In the genomic region with DNA sequence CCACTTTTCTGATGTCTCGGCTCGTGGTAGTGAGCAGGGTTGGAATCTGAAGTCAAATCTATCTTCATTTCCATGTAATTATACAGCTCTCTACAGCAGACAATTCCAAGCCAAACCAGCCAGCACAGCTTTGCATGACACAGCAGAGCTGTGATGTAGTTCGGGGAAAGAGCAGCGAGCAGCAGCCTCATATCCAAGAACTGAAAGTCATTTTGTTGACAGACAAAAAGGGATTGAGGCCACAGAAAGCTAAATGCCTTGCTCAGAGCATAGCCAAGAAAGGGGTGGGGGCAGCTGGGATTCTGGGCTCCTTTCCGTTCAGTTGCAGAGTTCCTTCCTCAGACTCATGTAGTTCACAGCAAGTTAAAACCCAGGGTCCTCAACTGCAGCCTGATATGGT, we compare ENCODE assay signal across 10 cellular contexts. TPM values are rescaled to one million over a fixed set of nuclear protein-coding genes. Genes with fewer than 3 reads are reported as not detected.
DNase-seq lines count a peak whose midpoint lies in the region; ATAC-seq and TF ChIP-seq lines count a peak whose summit lies in the region.
"Had no signal": no experiment of that assay in that cellular context is flagged by ENCODE, and none has a peak within 500 bp of the region (broad histone marks: within the 10 kb centered on the region; RNA-seq: fewer than 3 reads in every experiment).

No MANE protein-coding gene starts in this region.

- in situ Hi-C loops in GM13977 (cut with MboI; ENCODE audit: low pct_unique_long_range_greater_than_20kb, low sequenced_read_pairs, unreplicated experiment), result no loop called here

- no peak overlapping the region for H3K4me3 ChIP-seq in GM23338
- H3K4me3 ChIP-seq in left ventricle myocardium inferior, result no peak overlapping the region
- no peak overlapping the region for H3K4me3 ChIP-seq in psoas muscle

- no peaks in the 10 kb centered on the region for H3K36me3 Mint-ChIP-seq in GM23338 (ENCODE audit: low read depth)
- peaks cover 100% of the 10 kb centered on the region for H3K36me3 Mint-ChIP-seq in activated T-helper 17 cell treated with anti-CD3 and anti-CD28 coated beads, Interleukin-2, amount 50 U/mL, for 72 hours (ENCODE audit: low read depth)

- H3K27me3 ChIP-seq in GM23338 (ENCODE audit: insufficient read depth) (no peaks in the 10 kb centered on the region), left ventricle myocardium inferior (ENCODE audit: low read depth) (peaks cover 32% of the 10 kb centered on the region), psoas muscle (ENCODE audit: insufficient read depth in 3 of 3, low read length in 2 of 3) (peaks cover 0 to 4% (median 1%) of the 10 kb centered on the region in 3 donors)

- peak; percentile 45 for ATAC-seq in GM23338
- ATAC-seq in activated T-helper 17 cell treated with anti-CD3 and anti-CD28 coated beads, Interleukin-2, amount 50 U/mL, for 72 hours (replicated peaks), result no peak
- ATAC-seq in psoas muscle, result peak in 3 of 4 donors; percentile 25 to 71 (median 44)
- ATAC-seq in HG03439 (IDR thresholded peaks at IDR 0.05; ENCODE audit: unreplicated experiment), result no peak
- ATAC-seq in HG03095 (IDR thresholded peaks at IDR 0.05; ENCODE audit: unreplicated experiment), result no peak

- no peak overlapping the region for H3K27ac Mint-ChIP-seq in GM23338
- peak overlapping the region; percentile 77 for H3K27ac Mint-ChIP-seq in activated T-helper 17 cell treated with anti-CD3 and anti-CD28 coated beads, Interleukin-2, amount 50 U/mL, for 72 hours
- H3K27ac Mint-ChIP-seq: progenitor cell of endocrine pancreas had no signal

- peak; percentile 37 for DNase-seq in GM23338 (ENCODE audit: low spot score)
- DNase-seq in left ventricle myocardium inferior, result peak; percentile 49
- peak; percentile 30 to 66 for DNase-seq in psoas muscle
- DNase-seq in GM13977 (ENCODE audit: low spot score), result no peak
- no peak for DNase-seq in glomerular visceral epithelial cell (ENCODE audit: extremely low spot score)
- DNase-seq: NCI-H748 treated with DMSO at 0.1 percent for 48 hours had no signal

- H3K27me3 Mint-ChIP-seq in GM23338 (ENCODE audit: insufficient read depth, low read depth, poor library complexity), result no peaks in the 10 kb centered on the region
- no peaks in the 10 kb centered on the region for H3K27me3 Mint-ChIP-seq in activated T-helper 17 cell treated with anti-CD3 and anti-CD28 coated beads, Interleukin-2, amount 50 U/mL, for 72 hours

- H3K9me3 ChIP-seq in left ventricle myocardium inferior (replicated peaks) (no peaks in the 10 kb centered on the region), psoas muscle (no peaks in the 10 kb centered on the region)

- H2AFZ ChIP-seq in GM23338, result peak overlapping the region; percentile 87

- H3K36me3 ChIP-seq in GM23338 (ENCODE audit: insufficient read depth) (no peaks in the 10 kb centered on the region), left ventricle myocardium inferior (peaks cover 7% of the 10 kb centered on the region), psoas muscle (ENCODE audit: insufficient read depth in 1 of 2, low read depth in 1 of 2) (peaks cover 0 to 4% of the 10 kb centered on the region in 2 donors)

- H3K4me1 ChIP-seq in GM23338 (ENCODE audit: insufficient read depth) (peaks cover 42% of the 10 kb centered on the region), left ventricle myocardium inferior (peaks cover 24% of the 10 kb centered on the region), psoas muscle (no peaks in the 10 kb centered on the region)

- WGBS in psoas muscle, 3 donors, result 20 to 26% (median 24%) methylated on average over 5 of the region's 5 CpGs

- peaks cover 50% of the 10 kb centered on the region for H3K4me1 Mint-ChIP-seq in GM23338
- peaks cover 64% of the 10 kb centered on the region for H3K4me1 Mint-ChIP-seq in activated T-helper 17 cell treated with anti-CD3 and anti-CD28 coated beads, Interleukin-2, amount 50 U/mL, for 72 hours

- no peaks in the 10 kb centered on the region for H3K9me2 ChIP-seq in GM23338 (ENCODE audit: insufficient read depth)

- H3K9me3 Mint-ChIP-seq in GM23338, result no peaks in the 10 kb centered on the region
- no peaks in the 10 kb centered on the region for H3K9me3 Mint-ChIP-seq in activated T-helper 17 cell treated with anti-CD3 and anti-CD28 coated beads, Interleukin-2, amount 50 U/mL, for 72 hours

- H3K79me2 ChIP-seq in GM23338 (replicated peaks; ENCODE audit: insufficient read depth), result no peaks in the 10 kb centered on the region

- peak overlapping the region; percentile 60 for H3K27ac ChIP-seq in GM23338 (ENCODE audit: low read depth)
- H3K27ac ChIP-seq in left ventricle myocardium inferior (replicated peaks), result peak overlapping the region; percentile 43
- no peak overlapping the region for H3K27ac ChIP-seq in psoas muscle

- H4K20me1 ChIP-seq in GM23338 (replicated peaks; ENCODE audit: insufficient read depth), result no peaks in the 10 kb centered on the region

- H3K4me2 ChIP-seq in GM23338, result no peak overlapping the region; the same call in 1 of the 2 replicates

- no peaks in the 10 kb centered on the region for H3F3A ChIP-seq in GM23338 (replicated peaks; ENCODE audit: low read depth)

- no peak overlapping the region for H3K4me3 Mint-ChIP-seq in GM23338
- peak overlapping the region; percentile 70 for H3K4me3 Mint-ChIP-seq in activated T-helper 17 cell treated with anti-CD3 and anti-CD28 coated beads, Interleukin-2, amount 50 U/mL, for 72 hours

- intact Hi-C loops in left ventricle myocardium inferior (cut with micrococcal nuclease), result loop anchor here (5.0 to 10.0 kb wide), 2 partner anchors 82 to 159 kb away; no protein-coding TSS in a partner anchor
- intact Hi-C loops in psoas muscle (cut with DNase I), result loop anchor here (5.0 kb wide), 4 partner anchors 72 to 367 kb away; no protein-coding TSS in a partner anchor

- TF ChIP-seq CTCF in GM23338 (conservative IDR thresholded peaks at IDR 0.05; ENCODE audit: low read depth in 2 of 2) (no peak), left ventricle myocardium inferior (IDR thresholded peaks at IDR 0.05; ENCODE audit: borderline replicate concordance) (no peak), psoas muscle (IDR thresholded peaks at IDR 0.05) (no peak), GM13977 (IDR thresholded peaks at IDR 0.05; ENCODE audit: extremely low read depth, insufficient read depth, missing control alignments) (no peak)

TF ChIP-seq in GM23338, 12 proteins besides CTCF, POLR2A, EP300 and RAD21 (continues in another document):
- TF ChIP-seq JUNB (IDR thresholded peaks at IDR 0.05; ENCODE audit: unreplicated experiment) (no peak), ZNF331 (CRISPR knock-in tag; IDR thresholded peaks at IDR 0.05; ENCODE audit: low read depth) (no peak)
- TF ChIP-seq, protein P1, sequence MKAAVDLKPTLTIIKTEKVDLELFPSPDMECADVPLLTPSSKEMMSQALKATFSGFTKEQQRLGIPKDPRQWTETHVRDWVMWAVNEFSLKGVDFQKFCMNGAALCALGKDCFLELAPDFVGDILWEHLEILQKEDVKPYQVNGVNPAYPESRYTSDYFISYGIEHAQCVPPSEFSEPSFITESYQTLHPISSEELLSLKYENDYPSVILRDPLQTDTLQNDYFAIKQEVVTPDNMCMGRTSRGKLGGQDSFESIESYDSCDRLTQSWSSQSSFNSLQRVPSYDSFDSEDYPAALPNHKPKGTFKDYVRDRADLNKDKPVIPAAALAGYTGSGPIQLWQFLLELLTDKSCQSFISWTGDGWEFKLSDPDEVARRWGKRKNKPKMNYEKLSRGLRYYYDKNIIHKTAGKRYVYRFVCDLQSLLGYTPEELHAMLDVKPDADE (IDR thresholded peaks at IDR 0.05), result no peak

RNA-seq across cellular contexts. Expression of a gene that starts 32.0 kb away (rescaled TPM):
- 0.35 and 0.38 TPM in 2 replicates for total RNA-seq in GM23338 (2014; rRNA removed; shearing (Covaris generic))
- polyA plus RNA-seq in GM23338 (2016; fragmentation: Nextera tagmentation; extraction: Ambion mirVana) (0.26 and 0.77 TPM in 2 replicates), psoas muscle (1 to 10 TPM in 2 of 3 donors, under 1 TPM in 1; 0.76 to 1.8 (median 1.2) TPM)
- 100 to 1,000 TPM; 202 to 204 TPM for total RNA-seq in activated T-helper 17 cell treated with anti-CD3 and anti-CD28 coated beads, Interleukin-2, amount 50 U/mL, for 72 hours
- total RNA-seq in left ventricle myocardium inferior (3.9 TPM), psoas muscle (1 to 10 TPM; 4.2 to 6.0 (median 4.8) TPM)
- total RNA-seq: progenitor cell of endocrine pancreas had no signal

RNA-seq across cellular contexts. Expression of a gene that starts 32.7 kb away (rescaled TPM):
- 1.0 TPM in 1 of 2 replicates, not detected in the other for total RNA-seq in GM23338 (2014; rRNA removed; shearing (Covaris generic))
- polyA plus RNA-seq in GM23338 (2016; fragmentation: Nextera tagmentation; extraction: Ambion mirVana) (9.1 and 10.8 TPM in 2 replicates), psoas muscle (not detected)
- not detected for total RNA-seq in activated T-helper 17 cell treated with anti-CD3 and anti-CD28 coated beads, Interleukin-2, amount 50 U/mL, for 72 hours
- total RNA-seq in left ventricle myocardium inferior (1.0 TPM), psoas muscle (not detected)
- total RNA-seq: progenitor cell of endocrine pancreas had no signal

Comparison
In these comparisons a context has a peak if more than half of its experiments do, and no peak if none do; other contexts are left out.
1. ATAC-seq: peak in GM23338 (single experiment) and psoas muscle (3 of 4); none in activated T-helper 17 cell treated with anti-CD3 and anti-CD28 coated beads, Interleukin-2, amount 50 U/mL, for 72 hours (single experiment), HG03439 (single experiment) and HG03095 (single experiment).
2. DNase-seq: peak in GM23338 (single experiment), left ventricle myocardium inferior (single experiment) and psoas muscle (2 of 2); none in GM13977 (single experiment) and glomerular visceral epithelial cell (single experiment).
3. RNA of a gene that starts 32.0 kb away (total RNA-seq): 202 to 204 TPM in activated T-helper 17 cell treated with anti-CD3 and anti-CD28 coated beads, Interleukin-2, amount 50 U/mL, for 72 hours; 4.2 to 6.0 TPM in psoas muscle, 3.9 TPM in left ventricle myocardium inferior (single experiment) and 0.35 to 0.38 TPM in GM23338; every median in the first group is over 10 times any median in the second.